9 cellular contexts compared by ENCODE assay signal in the genomic region with DNA sequence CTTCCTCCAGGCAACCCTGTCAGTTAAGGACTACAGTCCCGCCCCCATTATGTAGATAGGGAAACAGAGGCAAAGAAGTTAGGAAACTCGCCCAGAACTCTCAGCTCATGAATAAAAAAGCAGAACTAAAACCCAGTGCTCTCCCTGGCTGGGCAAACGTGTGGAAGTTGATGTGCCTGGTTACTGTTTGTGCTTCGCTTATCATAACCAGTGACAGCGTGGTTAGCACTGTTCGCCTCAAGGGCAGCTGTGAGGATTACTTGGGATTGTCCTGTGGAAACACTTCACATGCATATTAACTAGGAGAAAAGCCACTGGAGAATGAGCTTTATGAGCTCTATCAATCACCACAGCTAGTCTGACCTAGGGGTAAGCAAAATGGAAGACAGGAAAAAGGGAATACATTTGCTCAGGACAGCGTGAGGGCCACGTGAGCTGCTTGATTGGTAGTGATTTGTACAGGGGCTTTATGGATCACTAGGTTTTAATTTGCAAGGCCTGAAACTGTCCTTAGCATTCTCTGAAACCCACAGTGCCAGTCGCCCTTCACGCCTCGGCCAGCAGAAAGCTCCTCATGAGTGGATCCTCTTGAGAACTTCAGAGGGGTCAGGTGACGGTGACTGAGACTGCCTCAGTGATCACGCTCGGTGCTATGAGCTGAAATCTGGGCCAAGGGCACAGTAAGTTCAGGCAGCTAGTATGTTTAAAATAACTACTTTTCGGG. TPM values are rescaled to one million over a fixed set of nuclear protein-coding genes. Genes with fewer than 3 reads are reported as not detected.
DNase-seq lines count a peak whose midpoint lies in the region; ATAC-seq and TF ChIP-seq lines count a peak whose summit lies in the region.
"Had no signal": no experiment of that assay in that cellular context is flagged by ENCODE, and none has a peak within 500 bp of the region (broad histone marks: within the 10 kb centered on the region; RNA-seq: fewer than 3 reads in every experiment).

No MANE protein-coding gene starts in this region.

- no peak overlapping the region for H2AFZ ChIP-seq in smooth muscle cell (ENCODE audit: low read depth)

- H3K9me3 ChIP-seq in RWPE2 (ENCODE audit: severe bottlenecking) (no peaks in the 10 kb centered on the region), smooth muscle cell (replicated peaks; ENCODE audit: low read depth) (no peaks in the 10 kb centered on the region)

- no peak overlapping the region for H3K4me3 ChIP-seq in RWPE2 (ENCODE audit: severe bottlenecking)
- no peak overlapping the region for H3K4me3 ChIP-seq in smooth muscle cell

- peaks cover 30% of the 10 kb centered on the region for H3K4me1 ChIP-seq in RWPE2 (ENCODE audit: insufficient read depth, poor library complexity, severe bottlenecking)
- peaks cover 15% of the 10 kb centered on the region for H3K4me1 ChIP-seq in smooth muscle cell (ENCODE audit: low read depth)

- H3K9ac ChIP-seq in smooth muscle cell (ENCODE audit: low read depth): no peak overlapping the region

- no peak overlapping the region for H3K27ac Mint-ChIP-seq in endothelial cell (ENCODE audit: unreplicated experiment)
- H3K27ac Mint-ChIP-seq: activated naive CD4-positive, alpha-beta T cell treated with anti-CD3 and anti-CD28 coated beads, Interleukin-2, amount 10 ng/mL, durations not matched to agents 7 days and 5 days had no signal

- no peak overlapping the region for H3K4me3 Mint-ChIP-seq in endothelial cell (ENCODE audit: unreplicated experiment)
- H3K4me3 Mint-ChIP-seq: activated naive CD4-positive, alpha-beta T cell treated with anti-CD3 and anti-CD28 coated beads, Interleukin-2, amount 10 ng/mL, durations not matched to agents 7 days and 5 days had no signal

- peaks cover 21% of the 10 kb centered on the region for H3F3A ChIP-seq in smooth muscle cell (ENCODE audit: low read depth)

- H3K27ac ChIP-seq in RWPE2 (ENCODE audit: poor library complexity, severe bottlenecking) (peak overlapping the region; percentile 78), smooth muscle cell (ENCODE audit: low read depth) (no peak overlapping the region)

- peak; percentile 11 for DNase-seq in HK-2 (ENCODE audit: unreplicated experiment)
- DNase-seq in RWPE2 (ENCODE audit: low spot score): no peak
- DNase-seq in left cardiac atrium: no peak
- DNase-seq in smooth muscle cell (lab: John Stamatoyannopoulos, UW; ENCODE audit: unreplicated experiment): no peak
- DNase-seq in endothelial cell (ENCODE audit: low spot score): no peak
- no peak for DNase-seq in A172 (ENCODE audit: low spot score)
- DNase-seq: activated naive CD4-positive, alpha-beta T cell treated with anti-CD3 and anti-CD28 coated beads, Interleukin-2, amount 10 ng/mL, durations not matched to agents 7 days and 5 days; occipital lobe had no signal

- ATAC-seq in RWPE2 (ENCODE audit: low read depth) (no peak), left cardiac atrium (peak; percentile 52 to 75), HG03039 (IDR thresholded peaks at IDR 0.05; ENCODE audit: unreplicated experiment) (no peak)

- H3K36me3 ChIP-seq in RWPE2 (ENCODE audit: low read depth) (peaks cover 20% of the 10 kb centered on the region), smooth muscle cell (ENCODE audit: low read depth) (peaks cover 3% of the 10 kb centered on the region)

- TF ChIP-seq CTCF in RWPE2 (IDR thresholded peaks at IDR 0.05; ENCODE audit: poor library complexity, severe bottlenecking): no peak
- no peak for TF ChIP-seq CTCF in smooth muscle cell (IDR thresholded peaks at IDR 0.05; ENCODE audit: borderline replicate concordance, insufficient read depth, poor library complexity, severe bottlenecking)
- TF ChIP-seq CTCF in endothelial cell (IDR thresholded peaks at IDR 0.05; ENCODE audit: unreplicated experiment): no peak

- H3K36me3 Mint-ChIP-seq in endothelial cell (ENCODE audit: low read depth, unreplicated experiment): peaks cover 38% of the 10 kb centered on the region

- intact Hi-C loops in left cardiac atrium (cut with DNase I): no loop called here

- H3K4me2 ChIP-seq in smooth muscle cell: peak overlapping the region; percentile 35

- peaks cover 4% of the 10 kb centered on the region for H3K4me1 Mint-ChIP-seq in endothelial cell (ENCODE audit: unreplicated experiment)

- WGBS in smooth muscle cell (ENCODE audit: low lambda C conversion rate): 43% methylated on average over 15 of the region's 15 CpGs

- no peaks in the 10 kb centered on the region for H3K9me3 Mint-ChIP-seq in endothelial cell (ENCODE audit: unreplicated experiment)
- H3K9me3 Mint-ChIP-seq: activated naive CD4-positive, alpha-beta T cell treated with anti-CD3 and anti-CD28 coated beads, Interleukin-2, amount 10 ng/mL, durations not matched to agents 7 days and 5 days had no signal

- H3K27me3 ChIP-seq in RWPE2 (ENCODE audit: insufficient read depth, poor library complexity, severe bottlenecking) (no peaks in the 10 kb centered on the region), smooth muscle cell (ENCODE audit: low read depth) (peaks cover 16% of the 10 kb centered on the region)

- no peaks in the 10 kb centered on the region for H3K79me2 ChIP-seq in smooth muscle cell (ENCODE audit: low read depth)

- H3K27me3 Mint-ChIP-seq in endothelial cell (ENCODE audit: unreplicated experiment): peaks cover 10% of the 10 kb centered on the region
- H3K27me3 Mint-ChIP-seq: activated naive CD4-positive, alpha-beta T cell treated with anti-CD3 and anti-CD28 coated beads, Interleukin-2, amount 10 ng/mL, durations not matched to agents 7 days and 5 days had no signal

- H4K20me1 ChIP-seq in smooth muscle cell (ENCODE audit: low read depth): peaks cover 80% of the 10 kb centered on the region

RNA-seq across cellular contexts. Expression of a gene that starts 19.9 kb away (rescaled TPM):
- total RNA-seq in left cardiac atrium: 10 to 100 TPM in 1 of 2 donors, 1 to 10 TPM in 1; 8.0 to 12.7 TPM
- 12.2 and 13.3 TPM in 2 replicates for total RNA-seq in smooth muscle cell
- 15.2 and 16.7 TPM in 2 replicates for polyA plus RNA-seq in smooth muscle cell
- 29.9 TPM for total RNA-seq in endothelial cell (ENCODE audit: unreplicated experiment)
- 23.4 and 32.7 TPM in 2 replicates for total RNA-seq in A172 (2014; rRNA removed; shearing (Covaris generic))

RNA-seq across cellular contexts. Expression of a gene that starts 20.1 kb away (rescaled TPM):
- total RNA-seq in left cardiac atrium: 10 to 100 TPM; 26.5 to 38.4 TPM
- total RNA-seq in smooth muscle cell: 15.0 and 20.0 TPM in 2 replicates
- 3.8 and 5.7 TPM in 2 replicates for polyA plus RNA-seq in smooth muscle cell
- 43.3 TPM for total RNA-seq in endothelial cell (ENCODE audit: unreplicated experiment)
- 21.1 and 22.4 TPM in 2 replicates for total RNA-seq in A172 (2014; rRNA removed; shearing (Covaris generic))

Comparison
In these comparisons a context has a peak if more than half of its experiments do, and no peak if none do; other contexts are left out.
1. ATAC-seq: peak in left cardiac atrium (2 of 2); none in RWPE2 (single experiment) and HG03039 (single experiment).